Comparison of ENCODE assay signal across 12 cellular contexts in the genomic region with DNA sequence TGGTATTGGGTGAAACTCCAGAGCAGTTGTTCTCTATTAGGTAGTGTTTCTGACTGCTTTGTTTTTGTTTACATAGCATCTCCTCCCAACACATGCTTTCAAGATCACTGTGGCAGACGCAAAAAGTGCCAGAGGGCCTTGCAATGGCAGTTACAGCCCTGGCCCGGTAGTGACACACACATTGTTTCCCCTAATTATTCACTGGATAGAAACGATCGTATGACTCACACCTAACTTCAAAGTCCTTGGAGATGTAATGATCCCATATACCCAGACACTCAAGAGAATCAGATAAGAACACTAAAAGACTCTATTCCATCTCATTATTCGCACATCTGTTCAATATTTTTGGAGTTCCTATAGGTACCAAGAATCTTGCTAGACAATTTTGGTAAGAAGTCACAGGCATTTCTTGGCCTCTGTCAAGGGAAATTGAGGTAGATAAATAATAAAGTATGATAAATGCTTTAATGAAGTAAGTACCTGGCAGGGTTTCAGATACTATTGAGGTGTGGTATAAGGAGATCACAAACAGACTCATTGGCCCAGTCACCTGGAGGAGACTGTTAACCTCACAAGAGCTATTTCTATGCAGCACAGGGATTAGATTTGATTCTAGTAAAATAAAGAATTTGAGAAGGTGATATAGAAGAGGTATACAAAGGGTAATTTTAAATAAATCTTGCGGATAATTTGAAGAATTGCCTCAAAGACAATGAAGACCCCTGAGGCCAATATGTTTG.
DNase-seq lines count a peak whose midpoint lies in the region; ATAC-seq and TF ChIP-seq lines count a peak whose summit lies in the region.
"Had no signal": no experiment of that assay in that cellular context is flagged by ENCODE, and none has a peak within 500 bp of the region (broad histone marks: within the 10 kb centered on the region; RNA-seq: fewer than 3 reads in every experiment).

No MANE protein-coding gene starts in this region.

- DNase-seq in NCI-H510A treated with DMSO at 0.1 percent for 48 hours (lab: John Stamatoyannopoulos, UW) (peak; percentile 20), NCI-H510A (lab: John Stamatoyannopoulos, UW) (no peak), PC-3 (peak; percentile 78), fibroblast of gingiva (ENCODE audit: low read depth) (peak; percentile 86), NCI-H1694 (lab: John Stamatoyannopoulos, UW) (no peak), sciatic nerve (ENCODE audit: low spot score) (no peak)
- no peak for DNase-seq in activated CD4-positive, alpha-beta T cell treated with anti-CD3 and anti-CD28 coated beads for 36 hours
- DNase-seq: stimulated activated CD4-positive, alpha-beta T cell treated with anti-CD3 and anti-CD28 coated beads, Interleukin-4, amount 100 ng/mL, for 1 hour had no signal

- H3K27me3 ChIP-seq in PC-3 (ENCODE audit: low read length), result no peaks in the 10 kb centered on the region
- H3K27me3 ChIP-seq: BLaER1, tibial nerve had no signal

- BruUV-seq in PC-3 (replicated peaks; lab: Mats Ljungman, UMichigan), result no TSS peak

- H3K9ac ChIP-seq in PC-3 (ENCODE audit: low read length), result no peak overlapping the region
- H3K9ac ChIP-seq: BLaER1 had no signal

- H3K9me3 Mint-ChIP-seq in activated CD4-positive, alpha-beta T cell treated with anti-CD3 and anti-CD28 coated beads for 36 hours (ENCODE audit: low read depth), result peaks cover 2% of the 10 kb centered on the region

- H2AFZ ChIP-seq in PC-3 (ENCODE audit: low read length), result peak overlapping the region; percentile 50; the same call in 1 of the 2 replicates

- H3K4me2 ChIP-seq in PC-3 (ENCODE audit: low read length), result peak overlapping the region; percentile 37; the same call in 1 of the 2 replicates
- H3K4me2 ChIP-seq: BLaER1 had no signal

- ATAC-seq in PC-3 (peak; percentile 95), GM21381 (IDR thresholded peaks at IDR 0.05; ENCODE audit: unreplicated experiment) (no peak), sciatic nerve (no peak)
- ATAC-seq in activated CD4-positive, alpha-beta T cell treated with anti-CD3 and anti-CD28 coated beads for 36 hours, result no peak

- H3K4me1 Mint-ChIP-seq in activated CD4-positive, alpha-beta T cell treated with anti-CD3 and anti-CD28 coated beads for 36 hours, result no peaks in the 10 kb centered on the region
- H3K4me1 Mint-ChIP-seq: central memory CD8-positive, alpha-beta T cell had no signal

- H3K27me3 Mint-ChIP-seq in activated CD4-positive, alpha-beta T cell treated with anti-CD3 and anti-CD28 coated beads for 36 hours, result no peaks in the 10 kb centered on the region
- H3K27me3 Mint-ChIP-seq: central memory CD8-positive, alpha-beta T cell had no signal

- H3K36me3 ChIP-seq in PC-3 (ENCODE audit: low read depth, low read length), result no peaks in the 10 kb centered on the region
- H3K36me3 ChIP-seq: BLaER1, tibial nerve had no signal

- H3F3A ChIP-seq in PC-3 (ENCODE audit: low read length, unreplicated experiment), result no peaks in the 10 kb centered on the region

- no peak for TF ChIP-seq CTCF in PC-3 (conservative IDR thresholded peaks at IDR 0.05; ENCODE audit: low read depth, low read length)

- H3K27ac Mint-ChIP-seq in activated CD4-positive, alpha-beta T cell treated with anti-CD3 and anti-CD28 coated beads for 36 hours, result no peak overlapping the region

- H3K79me2 ChIP-seq in PC-3 (ENCODE audit: low read length), result no peaks in the 10 kb centered on the region

- H3K36me3 Mint-ChIP-seq in activated CD4-positive, alpha-beta T cell treated with anti-CD3 and anti-CD28 coated beads for 36 hours (ENCODE audit: low read depth), result no peaks in the 10 kb centered on the region

- CTCF ChIA-PET in PC-3 (lab: Charles Lee), result no interaction called here
- CTCF ChIA-PET in activated CD4-positive, alpha-beta T cell treated with anti-CD3 and anti-CD28 coated beads for 36 hours (lab: Charles Lee), result no interaction called here

- no peak overlapping the region for H3K4me3 Mint-ChIP-seq in activated CD4-positive, alpha-beta T cell treated with anti-CD3 and anti-CD28 coated beads for 36 hours
- H3K4me3 Mint-ChIP-seq: central memory CD8-positive, alpha-beta T cell had no signal

- intact Hi-C loops in PC-3 (cut with micrococcal nuclease) (no loop called here), sciatic nerve (cut with DNase I) (no loop called here)
- intact Hi-C loops in activated CD4-positive, alpha-beta T cell treated with anti-CD3 and anti-CD28 coated beads for 36 hours (cut with DNase I, micrococcal nuclease), result no loop called here

- no peaks in the 10 kb centered on the region for H4K20me1 ChIP-seq in PC-3 (ENCODE audit: low read length)
- H4K20me1 ChIP-seq: BLaER1 had no signal

- H3K9me2 ChIP-seq in PC-3 (replicated peaks; ENCODE audit: low read length), result no peaks in the 10 kb centered on the region

- H3K4me1 ChIP-seq in PC-3 (ENCODE audit: insufficient read depth, low read length), result peaks cover 18% of the 10 kb centered on the region
- H3K4me1 ChIP-seq: BLaER1 had no signal

- H3K4me3 ChIP-seq in PC-3 (ENCODE audit: low read length), result no peak overlapping the region
- H3K4me3 ChIP-seq: BLaER1, tibial nerve had no signal

- POLR2A ChIA-PET in PC-3 (lab: Charles Lee; ENCODE audit: unreplicated experiment), result no interaction called here
- POLR2A ChIA-PET in activated CD4-positive, alpha-beta T cell treated with anti-CD3 and anti-CD28 coated beads for 36 hours (lab: Charles Lee), result no interaction called here

- H3K27ac ChIP-seq in PC-3 (ENCODE audit: low read length), result peak overlapping the region; percentile 37
- H3K27ac ChIP-seq: BLaER1, tibial nerve had no signal

- H3K9me3 ChIP-seq in PC-3 (ENCODE audit: low read length), result no peaks in the 10 kb centered on the region
- H3K9me3 ChIP-seq: BLaER1, tibial nerve had no signal

Comparison
In these comparisons a context has a peak if more than half of its experiments do, and no peak if none do; other contexts are left out.
1. DNase-seq: peak in NCI-H510A treated with DMSO at 0.1 percent for 48 hours (single experiment), PC-3 (single experiment) and fibroblast of gingiva (single experiment); none in NCI-H510A (single experiment), activated CD4-positive, alpha-beta T cell treated with anti-CD3 and anti-CD28 coated beads for 36 hours (single experiment), NCI-H1694 (single experiment) and sciatic nerve (single experiment).